Comparison of ENCODE assay signal across 29 cellular contexts in the genomic region with DNA sequence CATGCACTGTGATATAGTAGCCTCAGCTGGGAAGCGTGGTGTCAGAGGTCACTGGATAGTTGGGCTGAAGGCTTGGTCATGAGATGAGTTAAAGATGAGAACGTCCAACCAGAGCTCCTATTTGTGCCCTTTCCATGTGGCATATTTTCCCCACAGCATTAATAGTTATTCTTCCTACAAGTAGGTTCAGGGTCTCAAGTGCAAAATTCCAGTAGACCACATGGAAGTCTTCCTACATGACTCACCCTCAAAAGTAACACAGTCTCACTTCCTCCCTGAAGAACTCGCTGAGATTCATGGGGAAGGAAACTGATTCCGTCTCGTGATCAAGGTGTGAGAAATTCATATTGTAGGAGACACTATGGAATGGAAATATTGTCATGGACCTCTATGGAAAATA.
DNase-seq lines count a peak whose midpoint lies in the region; ATAC-seq, FAIRE-seq and TF ChIP-seq lines count a peak whose summit lies in the region.
"Had no signal": no experiment of that assay in that cellular context is flagged by ENCODE, and none has a peak within 500 bp of the region (broad histone marks: within the 10 kb centered on the region; RNA-seq: fewer than 3 reads in every experiment).

No MANE protein-coding gene starts in this region.

- no peak overlapping the region for H4K5ac ChIP-seq in H1 (ENCODE audit: insufficient read length, low read depth, low read length)

- DNase-seq in M059J (ENCODE audit: low read depth): peak; percentile 47
- peak; percentile 34 for DNase-seq in astrocyte (ENCODE audit: low read depth)
- DNase-seq in H1 (ENCODE audit: low read depth in 1 of 2, low spot score in 2 of 2): no peak
- peak; percentile 1 for DNase-seq in smooth muscle cell of the brain vasculature (ENCODE audit: low read depth, low spot score)
- DNase-seq in T-helper 9 cell: no peak
- DNase-seq in gastrocnemius medialis: no peak
- DNase-seq: CD8-positive, alpha-beta memory T cell; DMS 273 treated with DMSO at 0.1 percent for 48 hours; DMS79; EL; GDM1; KBM-7; MG63; NCI-H1048; NCI-H1436; NCI-H187; NCI-H2081 treated with DMSO at 0.1 percent for 48 hours; NCI-H2171; NCI-H524 treated with DMSO at 0.1 percent for 48 hours; NCI-H774; SHP77 had no signal

- H3K23ac ChIP-seq in H1 (ENCODE audit: insufficient read length): no peak overlapping the region

- H3K27me3 ChIP-seq in astrocyte (ENCODE audit: insufficient read depth, low read length) (no peaks in the 10 kb centered on the region), H1 (replicated peaks in 1 of 4; ENCODE audit: control insufficient read depth in 3 of 4, extremely low read depth in 1 of 4, insufficient read depth in 3 of 4, low read length in 3 of 4) (no peaks in the 10 kb centered on the region), gastrocnemius medialis (no peaks in the 10 kb centered on the region)
- H3K27me3 ChIP-seq: MG63 had no signal

- H3K4me1 ChIP-seq in astrocyte (ENCODE audit: insufficient read depth, low read length) (peaks cover 3% of the 10 kb centered on the region), H1 (replicated peaks in 1 of 4; ENCODE audit: control insufficient read depth in 3 of 4, insufficient read depth in 4 of 4, low read length in 3 of 4) (no peaks in the 10 kb centered on the region), gastrocnemius medialis (no peaks in the 10 kb centered on the region)

- H3K4me3 ChIP-seq in astrocyte (ENCODE audit: insufficient read depth, low read depth, low read length): no peak overlapping the region
- no peak overlapping the region for H3K4me3 ChIP-seq in H1 (ENCODE audit: extremely low read depth in 1 of 4, insufficient read depth in 2 of 4, low read depth in 3 of 4, low read length in 4 of 4)
- H3K4me3 ChIP-seq in gastrocnemius medialis: no peak overlapping the region
- H3K4me3 ChIP-seq: GM12878, GM23338, MG63 had no signal

- no peak overlapping the region for H3K4me3 Mint-ChIP-seq in astrocyte (ENCODE audit: unreplicated experiment)
- H3K4me3 Mint-ChIP-seq: B cell; CD8-positive, alpha-beta memory T cell; GM23338 had no signal

- WGBS in H1 (ENCODE audit: extremely low coverage in 1 of 2, insufficient coverage in 1 of 2, insufficient read length in 1 of 2, insufficient replicate concordance in 2 of 2, low coverage in 1 of 2, low lambda C conversion rate in 2 of 2, missing lambda C conversion rate in 1 of 2), 2 experiments: 92% methylated on average over 5 of the region's 5 CpGs; no CpG with 5 or more reads in 1 of the 2 experiments

- H3K27ac ChIP-seq in astrocyte (ENCODE audit: low read depth, low read length) (no peak overlapping the region), H1 (ENCODE audit: low read depth, low read length) (no peak overlapping the region), gastrocnemius medialis (no peak overlapping the region)
- H3K27ac ChIP-seq: C4-2B, RWPE1 had no signal

- ATAC-seq in HG02678 (IDR thresholded peaks at IDR 0.05; ENCODE audit: unreplicated experiment): no peak
- ATAC-seq in gastrocnemius medialis: no peak
- no peak for ATAC-seq in HG03460 (IDR thresholded peaks at IDR 0.05; ENCODE audit: unreplicated experiment)
- ATAC-seq: GM12878, GM23338, HCT116 had no signal

- H3K9ac ChIP-seq in astrocyte (ENCODE audit: low read length) (no peak overlapping the region), H1 (replicated peaks in 1 of 4; ENCODE audit: extremely low read depth in 1 of 4, low read depth in 3 of 4, low read length in 3 of 4) (no peak overlapping the region)

- no peak overlapping the region for H2BK5ac ChIP-seq in H1 (ENCODE audit: low read depth, low read length)

- CTCF ChIA-PET in H1 (lab: Charles Lee; ENCODE audit: partially characterized antibody): no interaction called here

- no peaks in the 10 kb centered on the region for H3K36me3 Mint-ChIP-seq in astrocyte (ENCODE audit: low read depth, unreplicated experiment)
- H3K36me3 Mint-ChIP-seq: CD8-positive, alpha-beta memory T cell had no signal

- H3K36me3 ChIP-seq in astrocyte (ENCODE audit: insufficient read depth, low read length): no peaks in the 10 kb centered on the region
- no peaks in the 10 kb centered on the region for H3K36me3 ChIP-seq in H1 (ENCODE audit: control insufficient read depth in 2 of 4, insufficient read depth in 4 of 4, low read length in 3 of 4)
- H3K36me3 ChIP-seq in gastrocnemius medialis: no peaks in the 10 kb centered on the region
- H3K36me3 ChIP-seq: MG63 had no signal

- intact Hi-C loops in gastrocnemius medialis (cut with DNase I; ENCODE audit: low total_unique reads): no loop called here

- H3K4me2 ChIP-seq in astrocyte (ENCODE audit: low read length) (no peak overlapping the region), H1 (ENCODE audit: insufficient read depth in 1 of 2, low read depth in 2 of 2, low read length in 2 of 2) (no peak overlapping the region)
- H3K4me2 ChIP-seq: GM23338 had no signal

- no peaks in the 10 kb centered on the region for H3K4me1 Mint-ChIP-seq in astrocyte (ENCODE audit: low read depth, unreplicated experiment)
- H3K4me1 Mint-ChIP-seq: B cell; CD8-positive, alpha-beta memory T cell; GM23338 had no signal

- no peak overlapping the region for H2BK120ac ChIP-seq in H1 (replicated peaks; ENCODE audit: low read depth, low read length)

- no peak overlapping the region for H3K27ac Mint-ChIP-seq in astrocyte (ENCODE audit: unreplicated experiment)
- H3K27ac Mint-ChIP-seq: B cell; CD8-positive, alpha-beta memory T cell; GM23338 had no signal

- peak; percentile 76 for FAIRE-seq in astrocyte (lab: Jason Lieb, UNC)
- peak; percentile 81 for FAIRE-seq in H1 (lab: Jason Lieb, UNC)
- FAIRE-seq: GM12878 had no signal

- no peak overlapping the region for H2AFZ ChIP-seq in astrocyte (ENCODE audit: low read depth, low read length)
- no peak overlapping the region for H2AFZ ChIP-seq in H1 (ENCODE audit: low read length)
- H2AFZ ChIP-seq: GM23338 had no signal

- H3K23me2 ChIP-seq in H1 (ENCODE audit: low read depth, low read length): no peaks in the 10 kb centered on the region

- no peak overlapping the region for H3K56ac ChIP-seq in H1 (replicated peaks; ENCODE audit: insufficient read length, low read depth, low read length)

- in situ Hi-C loops in gastrocnemius medialis (cut with MboI; ENCODE audit: low sequenced_read_pairs in 4 of 4): no loop called here

- no peak overlapping the region for H3K14ac ChIP-seq in H1 (ENCODE audit: insufficient read length)

- TF ChIP-seq POLR2A in H1 (IDR thresholded peaks at IDR 0.05; ENCODE audit: control extremely low read depth in 1 of 2, low read depth in 2 of 2, low read length in 2 of 2): no peak
- no peak for TF ChIP-seq POLR2A in gastrocnemius medialis (IDR thresholded peaks at IDR 0.05)

- H2BK12ac ChIP-seq in H1 (ENCODE audit: low read depth, low read length): no peak overlapping the region

- H2BK20ac ChIP-seq in H1 (ENCODE audit: low read length): no peak overlapping the region

- H3K79me1 ChIP-seq in H1 (ENCODE audit: low read depth, low read length): no peaks in the 10 kb centered on the region

- H3K9me3 Mint-ChIP-seq in astrocyte (ENCODE audit: unreplicated experiment): no peaks in the 10 kb centered on the region
- H3K9me3 Mint-ChIP-seq: GM23338 had no signal

- H4K20me1 ChIP-seq in astrocyte (ENCODE audit: insufficient read depth, low read length): no peaks in the 10 kb centered on the region
- H4K20me1 ChIP-seq in H1 (replicated peaks in 1 of 2; ENCODE audit: control insufficient read depth in 1 of 2, insufficient read depth in 2 of 2, low read length in 2 of 2): no peaks in the 10 kb centered on the region

- H4K8ac ChIP-seq in H1 (ENCODE audit: extremely low read depth, insufficient read depth, low read length): no peak overlapping the region

- no peak overlapping the region for H2BK15ac ChIP-seq in H1 (ENCODE audit: low read length)

- H3K79me2 ChIP-seq in astrocyte (ENCODE audit: insufficient read depth, low read length): no peaks in the 10 kb centered on the region
- no peaks in the 10 kb centered on the region for H3K79me2 ChIP-seq in H1 (ENCODE audit: control insufficient read depth in 1 of 2, insufficient read depth in 2 of 2, low read length in 2 of 2)

- no peaks in the 10 kb centered on the region for H3K9me3 ChIP-seq in astrocyte (ENCODE audit: insufficient read depth, low read depth, low read length)
- no peaks in the 10 kb centered on the region for H3K9me3 ChIP-seq in H1 (ENCODE audit: insufficient read depth in 2 of 2, low read depth in 1 of 2, low read length in 1 of 2)
- H3K9me3 ChIP-seq in gastrocnemius medialis: no peaks in the 10 kb centered on the region
- H3K9me3 ChIP-seq: MG63 had no signal

- POLR2A ChIA-PET in H1 (lab: Charles Lee; ENCODE audit: partially characterized antibody): no interaction called here

- no peak for TF ChIP-seq RAD21 in H1 (IDR thresholded peaks at IDR 0.05 in 1 of 2, conservative IDR thresholded peaks at IDR 0.05 in 1 of 2; ENCODE audit: low read depth in 2 of 2, low read length in 2 of 2)

- H4K91ac ChIP-seq in H1 (replicated peaks; ENCODE audit: insufficient read length, low read length): no peak overlapping the region

- H3K18ac ChIP-seq in H1 (ENCODE audit: extremely low read depth, low read length): no peak overlapping the region

- H3K27me3 Mint-ChIP-seq in astrocyte (ENCODE audit: low read depth, unreplicated experiment): no peaks in the 10 kb centered on the region
- H3K27me3 Mint-ChIP-seq: B cell; CD8-positive, alpha-beta memory T cell had no signal

- TF ChIP-seq CTCF in astrocyte (IDR thresholded peaks at IDR 0.05; ENCODE audit: insufficient read depth, low read depth, low read length): no peak
- TF ChIP-seq CTCF in H1 (IDR thresholded peaks at IDR 0.05; ENCODE audit: control extremely low read depth in 1 of 3, insufficient read depth in 1 of 3, low read depth in 1 of 3, low read length in 3 of 3): no peak
- TF ChIP-seq CTCF in gastrocnemius medialis (IDR thresholded peaks at IDR 0.05 in 4 of 5, conservative IDR thresholded peaks at IDR 0.05 in 1 of 5): no peak

- no peak overlapping the region for H2AK5ac ChIP-seq in H1 (ENCODE audit: low read depth, low read length)

- H3K4ac ChIP-seq in H1 (replicated peaks; ENCODE audit: insufficient read length, low read depth, low read length): no peak overlapping the region

- TF ChIP-seq EP300 in H1 (IDR thresholded peaks at IDR 0.05; ENCODE audit: borderline replicate concordance in 1 of 2, low read depth in 2 of 2, low read length in 2 of 2): no peak

TF ChIP-seq in H1, 55 proteins besides CTCF, POLR2A, EP300 and RAD21 (continues in another document):
- TF ChIP-seq SP4 (IDR thresholded peaks at IDR 0.05; ENCODE audit: low read length) (no peak), MAFK (IDR thresholded peaks at IDR 0.05; ENCODE audit: low read depth, low read length) (no peak), GABPA (IDR thresholded peaks at IDR 0.05; ENCODE audit: borderline replicate concordance, insufficient read depth, low read length) (no peak), SRF (IDR thresholded peaks at IDR 0.05; ENCODE audit: low read depth, low read length) (no peak), TBP (IDR thresholded peaks at IDR 0.05; ENCODE audit: low read depth, low read length) (no peak), HDAC6 (IDR thresholded peaks at IDR 0.05; ENCODE audit: low read depth, low read length) (no peak), CEBPB (IDR thresholded peaks at IDR 0.05; ENCODE audit: low read depth, low read length) (no peak)

Comparison
In these comparisons a context has a peak if more than half of its experiments do, and no peak if none do; other contexts are left out.
1. DNase-seq: peak in M059J (single experiment), astrocyte (single experiment) and smooth muscle cell of the brain vasculature (single experiment); none in H1 (0 of 2), T-helper 9 cell (single experiment) and gastrocnemius medialis (0 of 2).